In the genomic region with DNA sequence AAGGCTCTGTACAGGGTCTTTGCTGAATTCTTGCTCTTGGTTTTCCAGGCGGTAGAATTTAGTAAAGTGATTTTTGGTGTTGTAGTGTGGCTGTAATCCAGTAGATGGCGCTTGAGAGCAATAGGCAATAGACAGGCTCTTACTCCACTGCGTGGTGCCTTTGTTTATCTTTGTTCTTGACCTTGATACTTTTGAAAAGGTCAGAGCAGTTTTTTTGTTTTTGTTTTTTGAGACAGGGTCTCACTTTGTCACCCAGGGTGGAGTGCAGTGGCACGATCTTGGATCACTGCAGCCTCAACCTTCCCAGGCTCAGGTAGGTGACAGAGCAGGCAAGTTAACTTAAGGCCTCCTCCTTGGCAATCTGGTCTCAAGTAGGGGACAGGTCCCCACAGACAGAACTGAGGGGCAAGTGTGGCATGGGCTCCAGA, we compare ENCODE assay signal across 9 cellular contexts. TPM values are rescaled to one million over a fixed set of nuclear protein-coding genes. Genes with fewer than 3 reads are reported as not detected.
DNase-seq lines count a peak whose midpoint lies in the region; ATAC-seq and TF ChIP-seq lines count a peak whose summit lies in the region.
"Had no signal": no experiment of that assay in that cellular context is flagged by ENCODE, and none has a peak within 500 bp of the region (broad histone marks: within the 10 kb centered on the region; RNA-seq: fewer than 3 reads in every experiment).

No MANE protein-coding gene starts in this region.

- peaks cover 15% of the 10 kb centered on the region for H3K4me1 Mint-ChIP-seq in T-helper 2 cell treated with Interferon-gamma antibody and Interleukin-4, amounts not matched to agents 5 μg/mL and 100 μg/mL, for 36 hours (ENCODE audit: low read depth)
- H3K4me1 Mint-ChIP-seq in stimulated activated naive B cell treated with anti-CD40 and anti-IgM and Interleukin-4, amounts not matched to agents 10 μg/mL and 1 μg/mL and 100 μg/mL, for 72 hours = peaks cover 32 to 52% of the 10 kb centered on the region in 2 donors

- H3K27ac Mint-ChIP-seq in T-helper 2 cell treated with Interferon-gamma antibody and Interleukin-4, amounts not matched to agents 5 μg/mL and 100 μg/mL, for 36 hours = no peak overlapping the region
- peak overlapping the region; percentile 54 for H3K27ac Mint-ChIP-seq in stimulated activated naive B cell treated with anti-CD40 and anti-IgM and Interleukin-4, amounts not matched to agents 10 μg/mL and 1 μg/mL and 100 μg/mL, for 72 hours
- H3K27ac Mint-ChIP-seq: activated naive CD8-positive, alpha-beta T cell had no signal

- H3K36me3 ChIP-seq in KOPT-K1 (ENCODE audit: insufficient read depth, low read length) = no peaks in the 10 kb centered on the region
- H3K36me3 ChIP-seq in brain microvascular endothelial cell (replicated peaks) = no peaks in the 10 kb centered on the region

- in situ Hi-C loops in brain microvascular endothelial cell (cut with HindIII; ENCODE audit: low pct_ligation_motif_present, low sequenced_read_pairs) = no loop called here

- TF ChIP-seq CTCF in brain microvascular endothelial cell (IDR thresholded peaks at IDR 0.05; ENCODE audit: low read depth, low read length, missing control alignments) = peak; percentile 82
- TF ChIP-seq CTCF in omental fat pad (IDR thresholded peaks at IDR 0.05) = no peak

- no peaks in the 10 kb centered on the region for H3K27me3 ChIP-seq in brain microvascular endothelial cell (replicated peaks)

- H3K27ac ChIP-seq in KOPT-K1 (ENCODE audit: low read depth, low read length, poor library complexity, severe bottlenecking) (peak overlapping the region; percentile 41), brain microvascular endothelial cell (no peak overlapping the region)

- DNase-seq in ELR (ENCODE audit: low read depth) (peak; percentile 41), brain microvascular endothelial cell (peak; percentile 31), left lobe of liver (ENCODE audit: low spot score) (no peak), omental fat pad (ENCODE audit: low spot score) (no peak)
- DNase-seq in T-helper 2 cell treated with Interferon-gamma antibody and Interleukin-4, amounts not matched to agents 5 μg/mL and 100 μg/mL, for 36 hours (ENCODE audit: low spot score) = peak; percentile 21
- DNase-seq in stimulated activated naive B cell treated with anti-CD40 and anti-IgM and Interleukin-4, amounts not matched to agents 10 μg/mL and 1 μg/mL and 100 μg/mL, for 72 hours = no peak

- no peaks in the 10 kb centered on the region for H3K36me3 Mint-ChIP-seq in T-helper 2 cell treated with Interferon-gamma antibody and Interleukin-4, amounts not matched to agents 5 μg/mL and 100 μg/mL, for 36 hours (ENCODE audit: low read depth)
- peaks cover 10 to 13% of the 10 kb centered on the region in 2 donors for H3K36me3 Mint-ChIP-seq in stimulated activated naive B cell treated with anti-CD40 and anti-IgM and Interleukin-4, amounts not matched to agents 10 μg/mL and 1 μg/mL and 100 μg/mL, for 72 hours

- ATAC-seq in left lobe of liver (peak; percentile 82), omental fat pad (ENCODE audit: low FRiP score) (no peak), GM18867 (IDR thresholded peaks at IDR 0.05; ENCODE audit: unreplicated experiment) (no peak)
- ATAC-seq in stimulated activated naive B cell treated with anti-CD40 and anti-IgM and Interleukin-4, amounts not matched to agents 10 μg/mL and 1 μg/mL and 100 μg/mL, for 72 hours (replicated peaks) = peak; percentile 66 to 67

- H3K27me3 Mint-ChIP-seq in T-helper 2 cell treated with Interferon-gamma antibody and Interleukin-4, amounts not matched to agents 5 μg/mL and 100 μg/mL, for 36 hours (ENCODE audit: low read depth) = peaks cover 23% of the 10 kb centered on the region
- H3K27me3 Mint-ChIP-seq in stimulated activated naive B cell treated with anti-CD40 and anti-IgM and Interleukin-4, amounts not matched to agents 10 μg/mL and 1 μg/mL and 100 μg/mL, for 72 hours = peaks cover 0 to 4% of the 10 kb centered on the region in 2 donors

- no peak overlapping the region for H3K4me3 ChIP-seq in brain microvascular endothelial cell (ENCODE audit: low read depth, low read length)

- H3K9me3 Mint-ChIP-seq in T-helper 2 cell treated with Interferon-gamma antibody and Interleukin-4, amounts not matched to agents 5 μg/mL and 100 μg/mL, for 36 hours = no peaks in the 10 kb centered on the region
- H3K9me3 Mint-ChIP-seq in stimulated activated naive B cell treated with anti-CD40 and anti-IgM and Interleukin-4, amounts not matched to agents 10 μg/mL and 1 μg/mL and 100 μg/mL, for 72 hours = peaks cover 7% of the 10 kb centered on the region in 2 donors

- H3K4me3 Mint-ChIP-seq in T-helper 2 cell treated with Interferon-gamma antibody and Interleukin-4, amounts not matched to agents 5 μg/mL and 100 μg/mL, for 36 hours = no peak overlapping the region
- no peak overlapping the region for H3K4me3 Mint-ChIP-seq in stimulated activated naive B cell treated with anti-CD40 and anti-IgM and Interleukin-4, amounts not matched to agents 10 μg/mL and 1 μg/mL and 100 μg/mL, for 72 hours
- H3K4me3 Mint-ChIP-seq: activated naive CD8-positive, alpha-beta T cell had no signal

- H3K9me3 ChIP-seq in KOPT-K1 (ENCODE audit: insufficient read depth, low read length, poor library complexity, severe bottlenecking) = no peaks in the 10 kb centered on the region

RNA-seq across cellular contexts. Expression of a gene that starts 12.2 kb away (rescaled TPM):
- total RNA-seq in left lobe of liver (1.4 TPM), omental fat pad (10 to 100 TPM in 1 of 4 donors, 1 to 10 TPM in 3; 3.7 to 13.2 (median 7.8) TPM)

RNA-seq across cellular contexts. Expression of a gene that starts 13.8 kb away (rescaled TPM):
- total RNA-seq in left lobe of liver (not detected), omental fat pad (under 1 TPM in 1 of 4 donors, not detected in 3; 0.56 TPM)

RNA-seq across cellular contexts. Expression of a gene that starts 39.5 kb away (rescaled TPM):
- total RNA-seq in left lobe of liver (3.1 TPM), omental fat pad (10 to 100 TPM; 24.3 to 82.5 (median 37.0) TPM)

RNA-seq across cellular contexts. Expression of a gene that starts 44.3 kb away (rescaled TPM):
- total RNA-seq in left lobe of liver (1.7 TPM), omental fat pad (10 to 100 TPM in 2 of 4 donors, 1 to 10 TPM in 2; 3.5 to 15.4 (median 10.1) TPM)

Comparison
In these comparisons a context has a peak if more than half of its experiments do, and no peak if none do; other contexts are left out.
1. DNase-seq: peak in ELR (single experiment), T-helper 2 cell treated with Interferon-gamma antibody and Interleukin-4, amounts not matched to agents 5 μg/mL and 100 μg/mL, for 36 hours (single experiment) and brain microvascular endothelial cell (single experiment); none in left lobe of liver (single experiment), stimulated activated naive B cell treated with anti-CD40 and anti-IgM and Interleukin-4, amounts not matched to agents 10 μg/mL and 1 μg/mL and 100 μg/mL, for 72 hours (single experiment) and omental fat pad (single experiment).
2. ATAC-seq: peak in left lobe of liver (single experiment) and stimulated activated naive B cell treated with anti-CD40 and anti-IgM and Interleukin-4, amounts not matched to agents 10 μg/mL and 1 μg/mL and 100 μg/mL, for 72 hours (2 of 2); none in omental fat pad (single experiment) and GM18867 (single experiment).